In the genomic region with DNA sequence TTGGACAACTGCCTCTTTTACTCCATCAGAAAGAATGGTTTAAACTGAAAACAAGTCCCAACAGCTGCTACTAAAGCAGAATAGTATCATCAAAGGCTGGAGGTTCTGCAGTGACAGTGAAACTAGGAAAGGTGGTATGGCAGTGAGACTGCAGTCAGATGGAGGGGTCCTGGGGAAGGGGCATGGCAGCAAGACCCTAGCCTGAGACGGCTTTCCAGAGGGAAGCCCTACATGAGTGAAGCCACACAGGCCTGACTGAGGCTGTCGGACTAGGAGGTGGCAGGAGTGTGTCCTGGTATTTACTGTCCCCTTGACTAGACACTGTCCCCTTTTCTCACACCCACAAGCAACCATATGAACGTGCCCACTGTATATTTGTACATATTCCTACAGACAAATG, we compare ENCODE assay signal across 18 cellular contexts. TPM values are rescaled to one million over a fixed set of nuclear protein-coding genes. Genes with fewer than 3 reads are reported as not detected.
DNase-seq lines count a peak whose midpoint lies in the region; ATAC-seq, FAIRE-seq and TF ChIP-seq lines count a peak whose summit lies in the region.
"Had no signal": no experiment of that assay in that cellular context is flagged by ENCODE, and none has a peak within 500 bp of the region (broad histone marks: within the 10 kb centered on the region; RNA-seq: fewer than 3 reads in every experiment).

No MANE protein-coding gene starts in this region.

- DNase-seq in T-helper 2 cell treated with Interferon-gamma antibody and Interleukin-4, amounts not matched to agents 5 μg/mL and 100 μg/mL, for 36 hours (ENCODE audit: low spot score): no peak
- no peak for DNase-seq in T-helper 2 cell
- DNase-seq in CD4-positive, CD25-positive, alpha-beta regulatory T cell: no peak
- no peak for DNase-seq in keratinocyte (ENCODE audit: low read depth, low spot score)
- no peak for DNase-seq in foreskin melanocyte
- no peak for DNase-seq in frontal cortex (ENCODE audit: low spot score in 2 of 2)
- no peak for DNase-seq in ascending aorta (ENCODE audit: low spot score in 2 of 2)
- DNase-seq: C1 segment of cervical spinal cord, Calu3, HCEC 1CT, NCI-H1417 treated with DMSO at 0.1 percent for 48 hours, NCI-H2029 treated with DMSO at 0.1 percent for 48 hours, NCI-H510A treated with DMSO at 0.1 percent for 48 hours, Peyer's patch had no signal

- H4K20me1 ChIP-seq in keratinocyte (ENCODE audit: control insufficient read depth, extremely low read depth, insufficient read depth, low read length): no peaks in the 10 kb centered on the region

- H3K4me1 Mint-ChIP-seq in T-helper 2 cell treated with Interferon-gamma antibody and Interleukin-4, amounts not matched to agents 5 μg/mL and 100 μg/mL, for 36 hours (ENCODE audit: low read depth): peaks cover 44% of the 10 kb centered on the region
- peaks cover 19 to 43% (median 39%) of the 10 kb centered on the region in 4 donors for H3K4me1 Mint-ChIP-seq in CD4-positive, CD25-positive, alpha-beta regulatory T cell
- H3K4me1 Mint-ChIP-seq in activated T-helper 17 cell treated with anti-CD3 and anti-CD28 coated beads, Interleukin-2, amount 50 U/mL, for 72 hours: peaks cover 28% of the 10 kb centered on the region

- H3K27ac ChIP-seq in CD4-positive, CD25-positive, alpha-beta regulatory T cell (ENCODE audit: insufficient read depth, low read length, poor library complexity, severe bottlenecking): no peak overlapping the region
- H3K27ac ChIP-seq in keratinocyte (ENCODE audit: control insufficient read depth, insufficient read depth, low read length) (peak overlapping the region; percentile 96), ascending aorta (no peak overlapping the region)
- H3K27ac ChIP-seq: Peyer's patch had no signal

- intact Hi-C loops in ascending aorta (cut with DNase I): no loop called here

- peak; percentile 46 for FAIRE-seq in keratinocyte (lab: Jason Lieb, UNC)
- no peak for FAIRE-seq in frontal cortex (lab: Jason Lieb, UNC)
- FAIRE-seq: GM12878, GM18507, HTR-8/SVneo had no signal

- H3K4me2 ChIP-seq in keratinocyte (ENCODE audit: control insufficient read depth, extremely low read depth, insufficient read depth, low read depth, low read length): no peak overlapping the region

- no peaks in the 10 kb centered on the region for H3K27me3 Mint-ChIP-seq in T-helper 2 cell treated with Interferon-gamma antibody and Interleukin-4, amounts not matched to agents 5 μg/mL and 100 μg/mL, for 36 hours (ENCODE audit: low read depth)
- H3K27me3 Mint-ChIP-seq in CD4-positive, CD25-positive, alpha-beta regulatory T cell: no peaks in the 10 kb centered on the region
- H3K27me3 Mint-ChIP-seq in activated T-helper 17 cell treated with anti-CD3 and anti-CD28 coated beads, Interleukin-2, amount 50 U/mL, for 72 hours: no peaks in the 10 kb centered on the region

- no peaks in the 10 kb centered on the region for H3K27me3 ChIP-seq in CD4-positive, CD25-positive, alpha-beta regulatory T cell (ENCODE audit: control insufficient read depth, insufficient read depth, low read length)
- no peaks in the 10 kb centered on the region for H3K27me3 ChIP-seq in keratinocyte (ENCODE audit: control insufficient read depth, extremely low read depth, insufficient read depth, low read length)
- H3K27me3 ChIP-seq in ascending aorta: no peaks in the 10 kb centered on the region
- H3K27me3 ChIP-seq: Peyer's patch had no signal

- peaks cover 32% of the 10 kb centered on the region for H3K36me3 ChIP-seq in CD4-positive, CD25-positive, alpha-beta regulatory T cell (ENCODE audit: control insufficient read depth, insufficient read depth, low read length)
- peaks cover 28 to 51% of the 10 kb centered on the region in 2 experiments for H3K36me3 ChIP-seq in keratinocyte (ENCODE audit: control insufficient read depth in 2 of 2, extremely low read depth in 1 of 2, insufficient read depth in 2 of 2, low read length in 2 of 2)
- peaks cover 40 to 47% of the 10 kb centered on the region in 2 donors for H3K36me3 ChIP-seq in ascending aorta

- H3K9me3 ChIP-seq in CD4-positive, CD25-positive, alpha-beta regulatory T cell (ENCODE audit: control insufficient read depth in 2 of 2, low read length in 2 of 2): no peaks in the 10 kb centered on the region
- H3K9me3 ChIP-seq in keratinocyte (ENCODE audit: control insufficient read depth, low read depth, low read length) (no peaks in the 10 kb centered on the region), ascending aorta (no peaks in the 10 kb centered on the region)
- H3K9me3 ChIP-seq: Peyer's patch had no signal

- TF ChIP-seq CTCF in keratinocyte (optimal IDR thresholded peaks at IDR 0.05 in 1 of 3, IDR thresholded peaks at IDR 0.05 in 1 of 3, conservative IDR thresholded peaks at IDR 0.05 in 1 of 3; ENCODE audit: extremely low read depth in 1 of 3, insufficient read depth in 2 of 3, low read length in 3 of 3) (no peak), ascending aorta (IDR thresholded peaks at IDR 0.05) (no peak)

- no peak for ATAC-seq in CD4-positive, CD25-positive, alpha-beta regulatory T cell (ENCODE audit: low read depth in 2 of 2)
- no peak for ATAC-seq in activated T-helper 17 cell treated with anti-CD3 and anti-CD28 coated beads, Interleukin-2, amount 50 U/mL, for 72 hours (replicated peaks)
- ATAC-seq: GM12878 had no signal

- H3K4me3 Mint-ChIP-seq in T-helper 2 cell treated with Interferon-gamma antibody and Interleukin-4, amounts not matched to agents 5 μg/mL and 100 μg/mL, for 36 hours: no peak overlapping the region
- peak overlapping the region in 1 of 4 donors; percentile 29 for H3K4me3 Mint-ChIP-seq in CD4-positive, CD25-positive, alpha-beta regulatory T cell
- H3K4me3 Mint-ChIP-seq in activated T-helper 17 cell treated with anti-CD3 and anti-CD28 coated beads, Interleukin-2, amount 50 U/mL, for 72 hours: no peak overlapping the region

- no peak overlapping the region for H3K4me3 ChIP-seq in CD4-positive, CD25-positive, alpha-beta regulatory T cell (ENCODE audit: low read depth, low read length)
- no peak overlapping the region for H3K4me3 ChIP-seq in keratinocyte (ENCODE audit: control insufficient read depth in 2 of 3, extremely low read depth in 1 of 3, insufficient read depth in 2 of 3, low read depth in 1 of 3, low read length in 3 of 3)
- H3K4me3 ChIP-seq in ascending aorta: no peak overlapping the region
- H3K4me3 ChIP-seq: GM12878, Peyer's patch had no signal

- peaks cover 5% of the 10 kb centered on the region for H3K9me1 ChIP-seq in keratinocyte (ENCODE audit: control insufficient read depth, extremely low read depth, insufficient read depth, low read length)

- H3K36me3 Mint-ChIP-seq in T-helper 2 cell treated with Interferon-gamma antibody and Interleukin-4, amounts not matched to agents 5 μg/mL and 100 μg/mL, for 36 hours (ENCODE audit: low read depth): peaks cover 34% of the 10 kb centered on the region
- peaks cover 26% of the 10 kb centered on the region for H3K36me3 Mint-ChIP-seq in CD4-positive, CD25-positive, alpha-beta regulatory T cell
- H3K36me3 Mint-ChIP-seq in activated T-helper 17 cell treated with anti-CD3 and anti-CD28 coated beads, Interleukin-2, amount 50 U/mL, for 72 hours (ENCODE audit: low read depth): peaks cover 57% of the 10 kb centered on the region

- peaks cover 30% of the 10 kb centered on the region for H3K4me1 ChIP-seq in CD4-positive, CD25-positive, alpha-beta regulatory T cell (ENCODE audit: control insufficient read depth, insufficient read depth, low read length, poor library complexity, severe bottlenecking)
- H3K4me1 ChIP-seq in keratinocyte (ENCODE audit: control insufficient read depth, extremely low read depth, insufficient read depth, low read length): peaks cover 58% of the 10 kb centered on the region
- H3K4me1 ChIP-seq in ascending aorta: no peaks in the 10 kb centered on the region

- no peaks in the 10 kb centered on the region for H3K9me3 Mint-ChIP-seq in T-helper 2 cell treated with Interferon-gamma antibody and Interleukin-4, amounts not matched to agents 5 μg/mL and 100 μg/mL, for 36 hours
- peaks cover 0 to 1% (median 0%) of the 10 kb centered on the region in 7 donors for H3K9me3 Mint-ChIP-seq in CD4-positive, CD25-positive, alpha-beta regulatory T cell
- no peaks in the 10 kb centered on the region for H3K9me3 Mint-ChIP-seq in activated T-helper 17 cell treated with anti-CD3 and anti-CD28 coated beads, Interleukin-2, amount 50 U/mL, for 72 hours

- H3K79me2 ChIP-seq in keratinocyte (ENCODE audit: control insufficient read depth, insufficient read depth, low read length): peaks cover 23% of the 10 kb centered on the region

- H2AFZ ChIP-seq in keratinocyte (ENCODE audit: control insufficient read depth, low read length): no peak overlapping the region

- H3K27ac Mint-ChIP-seq in T-helper 2 cell treated with Interferon-gamma antibody and Interleukin-4, amounts not matched to agents 5 μg/mL and 100 μg/mL, for 36 hours: peak overlapping the region; percentile 8
- peak overlapping the region; percentile 92 to 96 (median 92) for H3K27ac Mint-ChIP-seq in CD4-positive, CD25-positive, alpha-beta regulatory T cell
- H3K27ac Mint-ChIP-seq in activated T-helper 17 cell treated with anti-CD3 and anti-CD28 coated beads, Interleukin-2, amount 50 U/mL, for 72 hours: peak overlapping the region; percentile 91

- H3K9ac ChIP-seq in keratinocyte (ENCODE audit: control insufficient read depth, extremely low read depth, insufficient read depth, low read length): no peak overlapping the region

- dilution Hi-C loops in keratinocyte (cut with MboI; ENCODE audit: extremely low pct_ligation_motif_present, low sequenced_read_pairs): no loop called here

RNA-seq across cellular contexts. Expression of gene IPPK, which starts 40.4 kb away (rescaled TPM):
- total RNA-seq in CD4-positive, CD25-positive, alpha-beta regulatory T cell: 9.2 TPM
- 1 to 10 TPM; 3.8 to 5.9 (median 5.4) TPM for polyA plus RNA-seq in CD4-positive, CD25-positive, alpha-beta regulatory T cell
- total RNA-seq in activated T-helper 17 cell treated with anti-CD3 and anti-CD28 coated beads, Interleukin-2, amount 50 U/mL, for 72 hours: 10 to 100 TPM; 15.1 to 18.1 TPM
- polyA plus RNA-seq in keratinocyte: 27.5 to 34.9 TPM (median 32.4 TPM) in 3 replicates
- polyA plus RNA-seq in keratinocyte (2011; ENCODE audit: low read depth): 44.5 TPM
- polyA plus RNA-seq in keratinocyte (2011; cell fraction: cytosol; rRNA removed): 28.0 and 37.9 TPM in 2 replicates
- polyA plus RNA-seq in keratinocyte (2011; cell fraction: nucleus; rRNA removed): 68.1 and 79.2 TPM in 2 replicates
- polyA plus RNA-seq in keratinocyte (2012; ENCODE audit: low replicate concordance): 12.7 and 34.4 TPM in 2 replicates
- 49.3 to 86.7 TPM (median 68.7 TPM) in 3 replicates for polyA minus RNA-seq in keratinocyte
- polyA minus RNA-seq in keratinocyte (2011; cell fraction: cytosol; rRNA and poly(A)+ RNA removed): 26.9 TPM
- polyA minus RNA-seq in keratinocyte (2011; cell fraction: nucleus; rRNA and poly(A)+ RNA removed): 26.9 and 42.7 TPM in 2 replicates
- total RNA-seq in frontal cortex: 13.5 TPM
- total RNA-seq in ascending aorta: 28.0 TPM

RNA-seq across cellular contexts. Expression of gene BICD2, which starts 54.3 kb away (rescaled TPM):
- 29.3 TPM for total RNA-seq in CD4-positive, CD25-positive, alpha-beta regulatory T cell
- polyA plus RNA-seq in CD4-positive, CD25-positive, alpha-beta regulatory T cell: 1 to 10 TPM; 5.6 to 9.8 (median 7.6) TPM
- 10 to 100 TPM; 14.2 to 24.9 TPM for total RNA-seq in activated T-helper 17 cell treated with anti-CD3 and anti-CD28 coated beads, Interleukin-2, amount 50 U/mL, for 72 hours
- polyA plus RNA-seq in keratinocyte: 26.9 to 47.3 TPM (median 41.9 TPM) in 3 replicates
- 97.4 TPM for polyA plus RNA-seq in keratinocyte (2011; ENCODE audit: low read depth)
- 42.9 and 60.3 TPM in 2 replicates for polyA plus RNA-seq in keratinocyte (2011; cell fraction: cytosol; rRNA removed)
- 76.7 and 81.0 TPM in 2 replicates for polyA plus RNA-seq in keratinocyte (2011; cell fraction: nucleus; rRNA removed)
- 63.7 and 91.3 TPM in 2 replicates for polyA plus RNA-seq in keratinocyte (2012; ENCODE audit: low replicate concordance)
- 38.6 to 50.1 TPM (median 44.3 TPM) in 3 replicates for polyA minus RNA-seq in keratinocyte
- polyA minus RNA-seq in keratinocyte (2011; cell fraction: cytosol; rRNA and poly(A)+ RNA removed): 57.0 TPM
- 45.6 and 62.4 TPM in 2 replicates for polyA minus RNA-seq in keratinocyte (2011; cell fraction: nucleus; rRNA and poly(A)+ RNA removed)
- total RNA-seq in frontal cortex: 31.0 TPM
- 29.1 TPM for total RNA-seq in ascending aorta

Comparison
In these comparisons a context has a peak if more than half of its experiments do, and no peak if none do; other contexts are left out.
1. H3K27ac Mint-ChIP-seq: peak in every context shown above with its lines; median percentile 92 in CD4-positive, CD25-positive, alpha-beta regulatory T cell; 91 in activated T-helper 17 cell treated with anti-CD3 and anti-CD28 coated beads, Interleukin-2, amount 50 U/mL, for 72 hours; 8 in T-helper 2 cell treated with Interferon-gamma antibody and Interleukin-4, amounts not matched to agents 5 μg/mL and 100 μg/mL, for 36 hours.